ENCODE assay signal across 8 cellular contexts in genomic region chr4:102825261-102826071, GRCh38. TPM values are rescaled to one million over a fixed set of nuclear protein-coding genes. Genes with fewer than 3 reads are reported as not detected.
DNase-seq lines count a peak whose midpoint lies in the region; ATAC-seq and TF ChIP-seq lines count a peak whose summit lies in the region.

No MANE protein-coding gene starts in this region.

- no peaks in the 10 kb centered on the region for H3K9me3 ChIP-seq in CD4-positive, alpha-beta memory T cell (ENCODE audit: control insufficient read depth in 1 of 2, low read length in 2 of 2)
- H3K9me3 ChIP-seq in H9 (ENCODE audit: control insufficient read depth, low read depth, low read length) (no peaks in the 10 kb centered on the region), iPS-15b (ENCODE audit: control insufficient read depth, insufficient read depth, low read length) (no peaks in the 10 kb centered on the region), skeletal muscle tissue (ENCODE audit: control insufficient read depth in 3 of 3, low read length in 3 of 3) (no peaks in the 10 kb centered on the region)

- H3K36me3 Mint-ChIP-seq in CD4-positive, alpha-beta memory T cell: peaks cover 11 to 29% of the 10 kb centered on the region in 2 donors
- peaks cover 3 to 18% (median 9%) of the 10 kb centered on the region in 3 experiments; a peak in 5 of 7 replicates for H3K36me3 Mint-ChIP-seq in H9 (ENCODE audit: insufficient read depth in 1 of 3, low read depth in 3 of 3)

- no peak overlapping the region for H3K23ac ChIP-seq in H9 (ENCODE audit: insufficient read length, low read depth, low read length)

- no peak overlapping the region for H3K56ac ChIP-seq in H9 (ENCODE audit: insufficient read length, low read depth, low read length)

- H3T11ph ChIP-seq in H9 (ENCODE audit: low read length): no peak overlapping the region

- H3K18ac ChIP-seq in H9 (ENCODE audit: insufficient read length, low read depth, low read length): no peak overlapping the region

- peak; percentile 34 to 58 (median 42) for DNase-seq in CD4-positive, alpha-beta memory T cell
- peak; percentile 50 for DNase-seq in H9
- peak; percentile 52 for DNase-seq in OCI-M2 (lab: John Stamatoyannopoulos, UW; ENCODE audit: unreplicated experiment)
- DNase-seq in amygdala (lab: John Stamatoyannopoulos, UW): peak in 37 of 56 donors; percentile 3 to 66 (median 23)
- no peak for DNase-seq in T1000 (lab: John Stamatoyannopoulos, UW)

- POLR2A ChIA-PET in CD4-positive, alpha-beta memory T cell (lab: Charles Lee; ENCODE audit: partially characterized antibody): interaction anchor here (0.6 to 15.4 kb wide), 17 partner anchors 11 to 480 kb away, joined by 3 to 409 read pairs (median 10); partner anchors contain the start of genes CISD2, MANBA and SLC39A8

- no peak overlapping the region for H4K5ac ChIP-seq in H9 (ENCODE audit: insufficient read length, low read depth, low read length)

- H3K14ac ChIP-seq in H9 (ENCODE audit: insufficient read depth, low read length): no peak overlapping the region

- H3K4ac ChIP-seq in H9 (ENCODE audit: low read depth, low read length): no peak overlapping the region

- peaks cover 0 to 2% of the 10 kb centered on the region in 2 donors for H3K27me3 Mint-ChIP-seq in CD4-positive, alpha-beta memory T cell
- no peaks in the 10 kb centered on the region for H3K27me3 Mint-ChIP-seq in H9 (ENCODE audit: low read depth)

- H3K4me3 Mint-ChIP-seq in CD4-positive, alpha-beta memory T cell: no peak overlapping the region
- no peak overlapping the region for H3K4me3 Mint-ChIP-seq in H9

- CTCF ChIA-PET in CD4-positive, alpha-beta memory T cell (lab: Charles Lee; ENCODE audit: partially characterized antibody): interaction anchor here (1.2 to 3.3 kb wide), 5 partner anchors 9 to 480 kb away, joined by 3 to 14 read pairs (median 6); partner anchors contain the start of gene SLC39A8

- peaks cover 2% of the 10 kb centered on the region for H4K20me1 ChIP-seq in H9 (ENCODE audit: control insufficient read depth, insufficient read depth, insufficient read length)

- peaks cover 59% of the 10 kb centered on the region for H3K4me1 ChIP-seq in CD4-positive, alpha-beta memory T cell (ENCODE audit: insufficient read depth, low read length)
- no peaks in the 10 kb centered on the region; the same call in 1 of the 2 replicates for H3K4me1 ChIP-seq in H9 (ENCODE audit: insufficient read depth, low read length)
- peaks cover 22% of the 10 kb centered on the region for H3K4me1 ChIP-seq in iPS-15b (ENCODE audit: control insufficient read depth, insufficient read depth, low read length)
- H3K4me1 ChIP-seq in skeletal muscle tissue (ENCODE audit: control insufficient read depth in 3 of 3, insufficient read depth in 3 of 3, low read length in 3 of 3): peaks cover 30 to 45% (median 41%) of the 10 kb centered on the region in 3 donors

- H2BK5ac ChIP-seq in H9 (ENCODE audit: insufficient read length, low read length): no peak overlapping the region

- H3K4me1 Mint-ChIP-seq in CD4-positive, alpha-beta memory T cell: peaks cover 37 to 54% (median 38%) of the 10 kb centered on the region in 4 donors
- peaks cover 37 to 54% of the 10 kb centered on the region in 2 experiments for H3K4me1 Mint-ChIP-seq in H9

- peak overlapping the region; percentile 96 to 97 for H3K4me3 ChIP-seq in CD4-positive, alpha-beta memory T cell (ENCODE audit: low read length in 2 of 2)
- peak overlapping the region; percentile 90 for H3K4me3 ChIP-seq in iPS-15b (ENCODE audit: low read depth, low read length)
- H3K4me3 ChIP-seq in skeletal muscle tissue (ENCODE audit: low read length in 3 of 3): peak overlapping the region; percentile 77 to 91 (median 85)

- no peak for TF ChIP-seq CTCF in H9 (conservative IDR thresholded peaks at IDR 0.05)

- H4K8ac ChIP-seq in H9 (replicated peaks; ENCODE audit: insufficient read length, low read depth, low read length): no peak overlapping the region

- H3K27me3 ChIP-seq in CD4-positive, alpha-beta memory T cell (ENCODE audit: insufficient read depth, low read length): no peaks in the 10 kb centered on the region
- no peaks in the 10 kb centered on the region for H3K27me3 ChIP-seq in H9 (ENCODE audit: insufficient read depth, low read length)
- H3K27me3 ChIP-seq in iPS-15b (ENCODE audit: control insufficient read depth, insufficient read depth, low read length): no peaks in the 10 kb centered on the region
- no peaks in the 10 kb centered on the region for H3K27me3 ChIP-seq in skeletal muscle tissue (ENCODE audit: control insufficient read depth in 3 of 3, insufficient read depth in 3 of 3, low read length in 3 of 3)

- ATAC-seq in HG02610 (IDR thresholded peaks at IDR 0.05; ENCODE audit: unreplicated experiment): no peak

- no peak overlapping the region for H2AFZ ChIP-seq in H9 (ENCODE audit: low read length)

- peak overlapping the region; percentile 73 for H3K4me2 ChIP-seq in H9 (ENCODE audit: insufficient read depth, insufficient read length, low read length)

- no peak overlapping the region for H2BK20ac ChIP-seq in H9 (ENCODE audit: low read depth, low read length, poor library complexity, severe bottlenecking)

- peaks cover 51% of the 10 kb centered on the region; the same call in 1 of the 2 replicates for H3K79me2 ChIP-seq in H9 (ENCODE audit: insufficient read depth, low read length)

- H3K79me1 ChIP-seq in H9 (ENCODE audit: insufficient read depth, low read depth, low read length, poor library complexity, severe bottlenecking): no peaks in the 10 kb centered on the region

- no peak overlapping the region for H4K91ac ChIP-seq in H9 (ENCODE audit: insufficient read length, low read depth, low read length)

- no peaks in the 10 kb centered on the region for H3K23me2 ChIP-seq in H9 (ENCODE audit: insufficient read length, low read depth, low read length, poor library complexity, severe bottlenecking)

- intact Hi-C loops in CD4-positive, alpha-beta memory T cell (cut with micrococcal nuclease): loop anchor here (2.0 to 5.0 kb wide), 5 partner anchors 33 to 1479 kb away; partner anchors contain the start of gene PPP3CA

- no peak overlapping the region for H2AK5ac ChIP-seq in H9 (ENCODE audit: insufficient read length, low read length)

- H2BK15ac ChIP-seq in H9 (ENCODE audit: low read depth, low read length): no peak overlapping the region

- peak overlapping the region; percentile 100 for H3K27ac ChIP-seq in CD4-positive, alpha-beta memory T cell (ENCODE audit: low read depth, low read length)
- peak overlapping the region; percentile 89 for H3K27ac ChIP-seq in H9 (ENCODE audit: insufficient read length, low read depth, low read length)
- H3K27ac ChIP-seq in skeletal muscle tissue (ENCODE audit: low read depth, low read length): peak overlapping the region; percentile 100

- no peak overlapping the region for H2BK12ac ChIP-seq in H9 (ENCODE audit: insufficient read length, low read depth, low read length)

- H3K36me3 ChIP-seq in CD4-positive, alpha-beta memory T cell (ENCODE audit: insufficient read depth, low read length): no peaks in the 10 kb centered on the region
- peaks cover 5% of the 10 kb centered on the region for H3K36me3 ChIP-seq in iPS-15b (ENCODE audit: control insufficient read depth, insufficient read depth, low read length)
- peaks cover 0 to 7% (median 0%) of the 10 kb centered on the region in 3 donors for H3K36me3 ChIP-seq in skeletal muscle tissue (ENCODE audit: control insufficient read depth in 3 of 3, insufficient read depth in 3 of 3, low read length in 3 of 3)

- peak overlapping the region; percentile 93 for H3K9ac ChIP-seq in H9 (ENCODE audit: extremely low read depth, insufficient read length, low read length)
- peak overlapping the region; percentile 98 for H3K9ac ChIP-seq in iPS-15b (ENCODE audit: low read depth, low read length)
- H3K9ac ChIP-seq in skeletal muscle tissue (ENCODE audit: low read depth in 1 of 3, low read length in 3 of 3): peak overlapping the region; percentile 100

- H2BK120ac ChIP-seq in H9 (ENCODE audit: low read depth, low read length, poor library complexity, severe bottlenecking): no peak overlapping the region

- peaks cover 0 to 4% (median 0%) of the 10 kb centered on the region in 8 donors for H3K9me3 Mint-ChIP-seq in CD4-positive, alpha-beta memory T cell
- H3K9me3 Mint-ChIP-seq in H9: no peaks in the 10 kb centered on the region; a peak in 1 of 5 replicates

- H3K27ac Mint-ChIP-seq in CD4-positive, alpha-beta memory T cell: no peak overlapping the region
- no peak overlapping the region for H3K27ac Mint-ChIP-seq in H9

- WGBS in H9 (ENCODE audit: extremely low coverage, insufficient read length, low lambda C conversion rate): no CpG with 5 or more reads among the region's 23 CpGs

RNA-seq across cellular contexts. Expression of gene UBE2D3, which starts 1.9 kb away (rescaled TPM):
- 100 to 1,000 TPM; 337 to 339 TPM for total RNA-seq in CD4-positive, alpha-beta memory T cell
- polyA plus RNA-seq in CD4-positive, alpha-beta memory T cell: 100 to 1,000 TPM; 473 to 768 TPM
- total RNA-seq in H9 (2021): 377 and 378 TPM in 2 replicates
- 246 TPM for total RNA-seq in skeletal muscle tissue

RNA-seq across cellular contexts. Expression of gene CISD2, which starts 43.3 kb away (rescaled TPM):
- 10 to 100 TPM; 18.5 to 22.0 TPM for total RNA-seq in CD4-positive, alpha-beta memory T cell
- polyA plus RNA-seq in CD4-positive, alpha-beta memory T cell: 10 to 100 TPM; 31.2 to 54.9 TPM
- total RNA-seq in H9 (2021): 45.6 and 46.0 TPM in 2 replicates
- total RNA-seq in skeletal muscle tissue: 21.9 TPM
